ENCODE assay signal across 13 cellular contexts in genomic region chr11:64653388-64653973, GRCh38.
DNase-seq lines count a peak whose midpoint lies in the region; ATAC-seq and TF ChIP-seq lines count a peak whose summit lies in the region.
"Had no signal": no experiment of that assay in that cellular context is flagged by ENCODE, and none has a peak within 500 bp of the region (broad histone marks: within the 10 kb centered on the region; RNA-seq: fewer than 3 reads in every experiment).

No MANE protein-coding gene starts in this region.

- no peak overlapping the region for H3K23ac ChIP-seq in mesendoderm (ENCODE audit: low read length)

- no peak overlapping the region for H2BK15ac ChIP-seq in mesendoderm (replicated peaks; ENCODE audit: low read depth)

- no peak overlapping the region for H3K18ac ChIP-seq in mesendoderm (ENCODE audit: low read length)

- H3K79me2 ChIP-seq in mesendoderm (ENCODE audit: control insufficient read depth, insufficient read depth, low read length): no peaks in the 10 kb centered on the region

- H3K4me1 ChIP-seq in right atrium auricular region: no peaks in the 10 kb centered on the region
- H3K4me1 ChIP-seq in RWPE2 (ENCODE audit: insufficient read depth, poor library complexity, severe bottlenecking): peaks cover 3% of the 10 kb centered on the region
- no peaks in the 10 kb centered on the region for H3K4me1 ChIP-seq in mesendoderm (ENCODE audit: control insufficient read depth, low read depth, low read length)
- peaks cover 0 to 28% (median 4%) of the 10 kb centered on the region in 4 donors for H3K4me1 ChIP-seq in right lobe of liver

- TF ChIP-seq CTCF in right atrium auricular region (IDR thresholded peaks at IDR 0.05) (peak; percentile 2 to 23), RWPE2 (IDR thresholded peaks at IDR 0.05; ENCODE audit: poor library complexity, severe bottlenecking) (peak; percentile 55), right lobe of liver (IDR thresholded peaks at IDR 0.05) (no peak), endothelial cell (IDR thresholded peaks at IDR 0.05; ENCODE audit: unreplicated experiment) (no peak)

- ATAC-seq in RWPE2 (ENCODE audit: low read depth): no peak
- no peak for ATAC-seq in right lobe of liver
- ATAC-seq in GM21367 (IDR thresholded peaks at IDR 0.05; ENCODE audit: unreplicated experiment): no peak
- ATAC-seq in HG02571 (IDR thresholded peaks at IDR 0.05; ENCODE audit: unreplicated experiment): no peak

- H3K27me3 Mint-ChIP-seq in endothelial cell (ENCODE audit: unreplicated experiment): peaks cover 17% of the 10 kb centered on the region

- H2BK5ac ChIP-seq in mesendoderm (ENCODE audit: low read length): no peak overlapping the region

- H3K36me3 ChIP-seq in right atrium auricular region (no peaks in the 10 kb centered on the region), RWPE2 (ENCODE audit: low read depth) (no peaks in the 10 kb centered on the region), mesendoderm (ENCODE audit: control insufficient read depth, insufficient read depth, low read length) (no peaks in the 10 kb centered on the region), right lobe of liver (no peaks in the 10 kb centered on the region)
- H3K36me3 ChIP-seq: brain microvascular endothelial cell, heart right ventricle had no signal

- no peak overlapping the region for H2AK5ac ChIP-seq in mesendoderm (ENCODE audit: low read length)

- H3K9me3 Mint-ChIP-seq in endothelial cell (ENCODE audit: unreplicated experiment): no peaks in the 10 kb centered on the region
- H3K9me3 Mint-ChIP-seq: activated CD4-positive, alpha-beta T cell treated with anti-CD3 and anti-CD28 coated beads, Interleukin-2, amount 10 ng/mL, durations not matched to agents 24 days and 14 days had no signal

- no peak overlapping the region for H4K5ac ChIP-seq in mesendoderm (ENCODE audit: low read length)

- H3K27ac ChIP-seq in right atrium auricular region (no peak overlapping the region), RWPE2 (ENCODE audit: poor library complexity, severe bottlenecking) (no peak overlapping the region), mesendoderm (ENCODE audit: low read depth, low read length) (no peak overlapping the region), right lobe of liver (no peak overlapping the region)
- H3K27ac ChIP-seq: brain microvascular endothelial cell, C4-2B had no signal

- intact Hi-C loops in cardiac septum (cut with DNase I): loop anchor here (1.0 to 5.0 kb wide), 2 partner anchors 100 to 201 kb away; no protein-coding TSS in a partner anchor
- intact Hi-C loops in right lobe of liver (cut with DNase I): loop anchor here in 1 of 2 donors (5.0 kb wide), 1 partner anchor 101 kb away; no protein-coding TSS in a partner anchor

- no peaks in the 10 kb centered on the region for H3K27me3 ChIP-seq in right atrium auricular region
- no peaks in the 10 kb centered on the region for H3K27me3 ChIP-seq in RWPE2 (ENCODE audit: insufficient read depth, poor library complexity, severe bottlenecking)
- no peaks in the 10 kb centered on the region for H3K27me3 ChIP-seq in mesendoderm (ENCODE audit: insufficient read depth, low read length, poor library complexity)
- no peaks in the 10 kb centered on the region for H3K27me3 ChIP-seq in right lobe of liver
- H3K27me3 ChIP-seq: brain microvascular endothelial cell had no signal

- H4K8ac ChIP-seq in mesendoderm (ENCODE audit: low read depth, low read length): no peak overlapping the region

- no peak for DNase-seq in right atrium auricular region (ENCODE audit: low spot score)
- DNase-seq in cardiac septum (ENCODE audit: low spot score): no peak
- DNase-seq in RWPE2 (ENCODE audit: low spot score): no peak
- no peak for DNase-seq in mesendoderm
- DNase-seq in right lobe of liver: no peak
- DNase-seq in endothelial cell (ENCODE audit: low spot score): no peak

- peak overlapping the region; percentile 26 for H3K56ac ChIP-seq in mesendoderm (ENCODE audit: low read length)

- H3K9me3 ChIP-seq in right atrium auricular region (no peaks in the 10 kb centered on the region), RWPE2 (ENCODE audit: severe bottlenecking) (no peaks in the 10 kb centered on the region), right lobe of liver (no peaks in the 10 kb centered on the region)
- H3K9me3 ChIP-seq: heart right ventricle had no signal

- no CpG with 5 or more reads among the region's 13 CpGs for WGBS in mesendoderm (ENCODE audit: extremely low coverage, insufficient coverage, low lambda C conversion rate)
- WGBS in right lobe of liver (ENCODE audit: insufficient coverage, low coverage, low lambda C conversion rate, missing lambda C conversion rate): 18% methylated on average over 5 of the region's 13 CpGs

- no peak overlapping the region for H3K4ac ChIP-seq in mesendoderm (ENCODE audit: low read depth, low read length)

- H3K79me1 ChIP-seq in mesendoderm (ENCODE audit: low read length): no peaks in the 10 kb centered on the region

- no peak overlapping the region for H3K4me3 Mint-ChIP-seq in endothelial cell (ENCODE audit: unreplicated experiment)
- H3K4me3 Mint-ChIP-seq: activated CD4-positive, alpha-beta T cell treated with anti-CD3 and anti-CD28 coated beads, Interleukin-2, amount 10 ng/mL, durations not matched to agents 24 days and 14 days had no signal

- no peak overlapping the region for H3K4me2 ChIP-seq in mesendoderm (ENCODE audit: low read length)

- H3K36me3 Mint-ChIP-seq in endothelial cell (ENCODE audit: low read depth, unreplicated experiment): no peaks in the 10 kb centered on the region

- H3K27ac Mint-ChIP-seq in endothelial cell (ENCODE audit: unreplicated experiment): no peak overlapping the region
- H3K27ac Mint-ChIP-seq: activated CD4-positive, alpha-beta T cell treated with anti-CD3 and anti-CD28 coated beads, Interleukin-2, amount 10 ng/mL, durations not matched to agents 24 days and 14 days had no signal

- no peak overlapping the region for H2BK120ac ChIP-seq in mesendoderm (ENCODE audit: low read depth, low read length)

- no peak for TF ChIP-seq POLR2A in right lobe of liver (IDR thresholded peaks at IDR 0.05)

- no peak overlapping the region for H3K9ac ChIP-seq in mesendoderm (ENCODE audit: low read length)

- H3K4me1 Mint-ChIP-seq in endothelial cell (ENCODE audit: unreplicated experiment): peaks cover 3% of the 10 kb centered on the region

- H3K4me3 ChIP-seq in right atrium auricular region: no peak overlapping the region
- H3K4me3 ChIP-seq in RWPE2 (ENCODE audit: severe bottlenecking): no peak overlapping the region
- H3K4me3 ChIP-seq in mesendoderm (ENCODE audit: low read length): no peak overlapping the region
- H3K4me3 ChIP-seq in right lobe of liver: no peak overlapping the region
- H3K4me3 ChIP-seq: coronary artery, heart right ventricle had no signal

Comparison
In these comparisons a context has a peak if more than half of its experiments do, and no peak if none do; other contexts are left out.
1. CTCF ChIP-seq: peak in right atrium auricular region (2 of 2) and RWPE2 (single experiment); none in right lobe of liver (0 of 4) and endothelial cell (single experiment).